ENCODE assay signal across 3 cellular contexts in genomic region chr17:75742337-75742736, GRCh38.
TF ChIP-seq lines count a peak whose summit lies in the region.

No MANE protein-coding gene starts in this region.

TF ChIP-seq in HEK293, 187 proteins besides CTCF, POLR2A, EP300 and RAD21:
- TF ChIP-seq ZNF341 (tag by site-specific recombination; IDR thresholded peaks at IDR 0.05; ENCODE audit: low read depth), result peak; percentile 17; the same call in 1 of the 2 replicates
- 0 out of 2 replicates have a peak, but pooled peaks have one; percentile 27 for TF ChIP-seq HIC1 (tag by site-specific recombination; IDR thresholded peaks at IDR 0.05)
- TF ChIP-seq ZNF426 (tag by site-specific recombination; IDR thresholded peaks at IDR 0.05), result no peak

TF ChIP-seq in K562, 482 proteins besides CTCF, POLR2A, EP300 and RAD21:
- TF ChIP-seq NRF1 (conservative IDR thresholded peaks at IDR 0.05 in 1 of 2, IDR thresholded peaks at IDR 0.05 in 1 of 2) (no peak), ETV1 (tag; conservative IDR thresholded peaks at IDR 0.05; ENCODE audit: low read depth) (no peak), TAF1 (IDR thresholded peaks at IDR 0.05; ENCODE audit: control insufficient read depth, extremely low read depth, insufficient read depth, low read length, severe bottlenecking) (no peak), ZNF277 (CRISPR knock-in tag; IDR thresholded peaks at IDR 0.05; ENCODE audit: borderline replicate concordance) (no peak), FOSL1 (tag; conservative IDR thresholded peaks at IDR 0.05) (no peak), PHF21A (IDR thresholded peaks at IDR 0.05; ENCODE audit: borderline replicate concordance, low read depth) (no peak), MAX (CRISPR knock-in tag; IDR thresholded peaks at IDR 0.05) (no peak), ZBTB33 (CRISPR knock-in tag; IDR thresholded peaks at IDR 0.05) (no peak), MEF2A (IDR thresholded peaks at IDR 0.05; ENCODE audit: control insufficient read depth, low read depth, low read length) (no peak), ZFX (CRISPR knock-in tag; IDR thresholded peaks at IDR 0.05) (0 out of 2 replicates have a peak, but pooled peaks have one; percentile 16), HNRNPL (IDR thresholded peaks at IDR 0.05; ENCODE audit: low read depth, low read length) (0 out of 2 replicates have a peak, but pooled peaks have one; percentile 28), NKRF (IDR thresholded peaks at IDR 0.05; ENCODE audit: borderline replicate concordance) (no peak), ETV5 (CRISPR knock-in tag; IDR thresholded peaks at IDR 0.05; ENCODE audit: low read depth) (no peak), HMG20A (CRISPR knock-in tag; conservative IDR thresholded peaks at IDR 0.05) (no peak)
TF ChIP-seq in K562: peak in this region for 2.

TF ChIP-seq in WTC11, 78 proteins besides CTCF, POLR2A, EP300 and RAD21:
- TF ChIP-seq NFATC4 (CRISPR knock-in tag; IDR thresholded peaks at IDR 0.05) (no peak), ZBTB21 (CRISPR knock-in tag; IDR thresholded peaks at IDR 0.05; ENCODE audit: borderline replicate concordance) (no peak), E2F1 (CRISPR knock-in tag; IDR thresholded peaks at IDR 0.05) (no peak), NR1H2 (CRISPR knock-in tag; IDR thresholded peaks at IDR 0.05) (no peak), SMAD4 (CRISPR knock-in tag; IDR thresholded peaks at IDR 0.05) (no peak), STAT6 (CRISPR knock-in tag; conservative IDR thresholded peaks at IDR 0.05; ENCODE audit: low read depth) (no peak), MAX (CRISPR knock-in tag; IDR thresholded peaks at IDR 0.05) (no peak), ARID4B (CRISPR knock-in tag; IDR thresholded peaks at IDR 0.05; ENCODE audit: borderline replicate concordance) (no peak)
